In the genomic region with DNA sequence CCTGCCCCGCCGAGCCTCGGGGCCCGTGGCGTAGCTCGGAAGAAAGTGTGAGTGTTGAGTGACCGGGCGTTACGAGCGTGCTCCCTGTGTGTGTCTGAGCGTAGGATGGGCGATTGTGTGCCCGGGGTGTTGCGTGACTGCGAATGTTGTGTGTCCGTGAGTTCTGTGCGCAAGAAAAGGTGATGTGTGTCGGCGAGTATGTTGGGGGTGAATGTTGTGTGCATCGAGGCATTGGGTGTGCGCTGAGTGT, we compare ENCODE assay signal across 1 cellular context.
TF ChIP-seq lines count a peak whose summit lies in the region.

No MANE protein-coding gene starts in this region.

TF ChIP-seq in K562, 482 proteins besides CTCF, POLR2A, EP300 and RAD21 (continues in another document):
- peak; percentile 78; the same call in 1 of the 2 replicates for TF ChIP-seq MBD1 (CRISPR knock-in tag; IDR thresholded peaks at IDR 0.05)
- TF ChIP-seq PHF8 (IDR thresholded peaks at IDR 0.05; ENCODE audit: borderline replicate concordance, low read length): 0 out of 2 replicates have a peak, but pooled peaks have one; percentile 4
- TF ChIP-seq BHLHE40 (IDR thresholded peaks at IDR 0.05; ENCODE audit: low read length): no peak
- peak; percentile 32 to 59; a peak in 2 of 4 replicates for TF ChIP-seq TRIM24 (IDR thresholded peaks at IDR 0.05)
- 0 out of 4 replicates have a peak, but pooled peaks of 1 of the 2 experiments have one; percentile 18 for TF ChIP-seq UBTF (IDR thresholded peaks at IDR 0.05; ENCODE audit: borderline replicate concordance in 1 of 2, low read depth in 2 of 2, low read length in 2 of 2)
- TF ChIP-seq NFATC3 (IDR thresholded peaks at IDR 0.05): peak; percentile 77; the same call in 1 of the 2 replicates
- TF ChIP-seq, protein P1, sequence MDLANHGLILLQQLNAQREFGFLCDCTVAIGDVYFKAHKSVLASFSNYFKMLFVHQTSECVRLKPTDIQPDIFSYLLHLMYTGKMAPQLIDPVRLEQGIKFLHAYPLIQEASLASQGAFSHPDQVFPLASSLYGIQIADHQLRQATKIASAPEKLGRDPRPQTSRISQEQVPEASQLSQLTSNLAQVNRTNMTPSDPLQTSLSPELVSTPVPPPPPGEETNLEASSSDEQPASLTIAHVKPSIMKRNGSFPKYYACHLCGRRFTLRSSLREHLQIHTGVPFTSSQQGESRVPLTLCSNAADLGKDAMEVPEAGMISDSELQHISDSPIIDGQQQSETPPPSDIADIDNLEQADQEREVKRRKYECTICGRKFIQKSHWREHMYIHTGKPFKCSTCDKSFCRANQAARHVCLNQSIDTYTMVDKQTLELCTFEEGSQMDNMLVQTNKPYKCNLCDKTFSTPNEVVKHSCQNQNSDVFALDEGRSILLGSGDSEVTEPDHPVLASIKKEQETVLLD (IDR thresholded peaks at IDR 0.05): 0 out of 2 replicates have a peak, but pooled peaks have one; percentile 68
- 0 out of 2 replicates have a peak, but pooled peaks have one; percentile 44 for TF ChIP-seq TSC22D4 (tag; IDR thresholded peaks at IDR 0.05)
- no peak for TF ChIP-seq E2F4 (CRISPR knock-in tag; IDR thresholded peaks at IDR 0.05; ENCODE audit: low read depth)
- no peak for TF ChIP-seq ZNF75A (CRISPR knock-in tag; IDR thresholded peaks at IDR 0.05)
- TF ChIP-seq, protein P2, sequence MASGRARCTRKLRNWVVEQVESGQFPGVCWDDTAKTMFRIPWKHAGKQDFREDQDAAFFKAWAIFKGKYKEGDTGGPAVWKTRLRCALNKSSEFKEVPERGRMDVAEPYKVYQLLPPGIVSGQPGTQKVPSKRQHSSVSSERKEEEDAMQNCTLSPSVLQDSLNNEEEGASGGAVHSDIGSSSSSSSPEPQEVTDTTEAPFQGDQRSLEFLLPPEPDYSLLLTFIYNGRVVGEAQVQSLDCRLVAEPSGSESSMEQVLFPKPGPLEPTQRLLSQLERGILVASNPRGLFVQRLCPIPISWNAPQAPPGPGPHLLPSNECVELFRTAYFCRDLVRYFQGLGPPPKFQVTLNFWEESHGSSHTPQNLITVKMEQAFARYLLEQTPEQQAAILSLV (tag; IDR thresholded peaks at IDR 0.05): no peak
- TF ChIP-seq, protein P3, sequence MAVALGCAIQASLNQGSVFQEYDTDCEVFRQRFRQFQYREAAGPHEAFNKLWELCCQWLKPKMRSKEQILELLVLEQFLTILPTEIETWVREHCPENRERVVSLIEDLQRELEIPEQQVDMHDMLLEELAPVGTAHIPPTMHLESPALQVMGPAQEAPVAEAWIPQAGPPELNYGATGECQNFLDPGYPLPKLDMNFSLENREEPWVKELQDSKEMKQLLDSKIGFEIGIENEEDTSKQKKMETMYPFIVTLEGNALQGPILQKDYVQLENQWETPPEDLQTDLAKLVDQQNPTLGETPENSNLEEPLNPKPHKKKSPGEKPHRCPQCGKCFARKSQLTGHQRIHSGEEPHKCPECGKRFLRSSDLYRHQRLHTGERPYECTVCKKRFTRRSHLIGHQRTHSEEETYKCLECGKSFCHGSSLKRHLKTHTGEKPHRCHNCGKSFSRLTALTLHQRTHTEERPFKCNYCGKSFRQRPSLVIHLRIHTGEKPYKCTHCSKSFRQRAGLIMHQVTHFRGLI (CRISPR knock-in tag; IDR thresholded peaks at IDR 0.05): no peak
- TF ChIP-seq, protein P4, sequence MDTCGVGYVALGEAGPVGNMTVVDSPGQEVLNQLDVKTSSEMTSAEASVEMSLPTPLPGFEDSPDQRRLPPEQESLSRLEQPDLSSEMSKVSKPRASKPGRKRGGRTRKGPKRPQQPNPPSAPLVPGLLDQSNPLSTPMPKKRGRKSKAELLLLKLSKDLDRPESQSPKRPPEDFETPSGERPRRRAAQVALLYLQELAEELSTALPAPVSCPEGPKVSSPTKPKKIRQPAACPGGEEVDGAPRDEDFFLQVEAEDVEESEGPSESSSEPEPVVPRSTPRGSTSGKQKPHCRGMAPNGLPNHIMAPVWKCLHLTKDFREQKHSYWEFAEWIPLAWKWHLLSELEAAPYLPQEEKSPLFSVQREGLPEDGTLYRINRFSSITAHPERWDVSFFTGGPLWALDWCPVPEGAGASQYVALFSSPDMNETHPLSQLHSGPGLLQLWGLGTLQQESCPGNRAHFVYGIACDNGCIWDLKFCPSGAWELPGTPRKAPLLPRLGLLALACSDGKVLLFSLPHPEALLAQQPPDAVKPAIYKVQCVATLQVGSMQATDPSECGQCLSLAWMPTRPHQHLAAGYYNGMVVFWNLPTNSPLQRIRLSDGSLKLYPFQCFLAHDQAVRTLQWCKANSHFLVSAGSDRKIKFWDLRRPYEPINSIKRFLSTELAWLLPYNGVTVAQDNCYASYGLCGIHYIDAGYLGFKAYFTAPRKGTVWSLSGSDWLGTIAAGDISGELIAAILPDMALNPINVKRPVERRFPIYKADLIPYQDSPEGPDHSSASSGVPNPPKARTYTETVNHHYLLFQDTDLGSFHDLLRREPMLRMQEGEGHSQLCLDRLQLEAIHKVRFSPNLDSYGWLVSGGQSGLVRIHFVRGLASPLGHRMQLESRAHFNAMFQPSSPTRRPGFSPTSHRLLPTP (IDR thresholded peaks at IDR 0.05; ENCODE audit: borderline replicate concordance, extremely low read depth, insufficient read length): no peak
- 0 out of 4 replicates have a peak, but pooled peaks of 1 of the 2 experiments have one; percentile 71 for TF ChIP-seq CSDE1 (IDR thresholded peaks at IDR 0.05)
- TF ChIP-seq HDAC1 (IDR thresholded peaks at IDR 0.05): peak in 1 of 2 experiments; percentile 65; a peak in 2 of 4 replicates
- 0 out of 2 replicates have a peak, but pooled peaks have one; percentile 32 for TF ChIP-seq ZEB2 (IDR thresholded peaks at IDR 0.05)
- peak; percentile 4 to 5; a peak in 1 of 4 replicates for TF ChIP-seq NRF1 (conservative IDR thresholded peaks at IDR 0.05 in 1 of 2, IDR thresholded peaks at IDR 0.05 in 1 of 2)
- 0 out of 2 replicates have a peak, but pooled peaks have one; percentile 34 for TF ChIP-seq SMARCE1 (IDR thresholded peaks at IDR 0.05)
- TF ChIP-seq, protein P5, sequence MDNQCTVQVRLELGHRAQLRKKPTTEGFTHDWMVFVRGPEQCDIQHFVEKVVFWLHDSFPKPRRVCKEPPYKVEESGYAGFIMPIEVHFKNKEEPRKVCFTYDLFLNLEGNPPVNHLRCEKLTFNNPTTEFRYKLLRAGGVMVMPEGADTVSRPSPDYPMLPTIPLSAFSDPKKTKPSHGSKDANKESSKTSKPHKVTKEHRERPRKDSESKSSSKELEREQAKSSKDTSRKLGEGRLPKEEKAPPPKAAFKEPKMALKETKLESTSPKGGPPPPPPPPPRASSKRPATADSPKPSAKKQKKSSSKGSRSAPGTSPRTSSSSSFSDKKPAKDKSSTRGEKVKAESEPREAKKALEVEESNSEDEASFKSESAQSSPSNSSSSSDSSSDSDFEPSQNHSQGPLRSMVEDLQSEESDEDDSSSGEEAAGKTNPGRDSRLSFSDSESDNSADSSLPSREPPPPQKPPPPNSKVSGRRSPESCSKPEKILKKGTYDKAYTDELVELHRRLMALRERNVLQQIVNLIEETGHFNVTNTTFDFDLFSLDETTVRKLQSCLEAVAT (IDR thresholded peaks at IDR 0.05): peak; percentile 73 to 83; a peak in 2 of 4 replicates
- TF ChIP-seq, protein P6, sequence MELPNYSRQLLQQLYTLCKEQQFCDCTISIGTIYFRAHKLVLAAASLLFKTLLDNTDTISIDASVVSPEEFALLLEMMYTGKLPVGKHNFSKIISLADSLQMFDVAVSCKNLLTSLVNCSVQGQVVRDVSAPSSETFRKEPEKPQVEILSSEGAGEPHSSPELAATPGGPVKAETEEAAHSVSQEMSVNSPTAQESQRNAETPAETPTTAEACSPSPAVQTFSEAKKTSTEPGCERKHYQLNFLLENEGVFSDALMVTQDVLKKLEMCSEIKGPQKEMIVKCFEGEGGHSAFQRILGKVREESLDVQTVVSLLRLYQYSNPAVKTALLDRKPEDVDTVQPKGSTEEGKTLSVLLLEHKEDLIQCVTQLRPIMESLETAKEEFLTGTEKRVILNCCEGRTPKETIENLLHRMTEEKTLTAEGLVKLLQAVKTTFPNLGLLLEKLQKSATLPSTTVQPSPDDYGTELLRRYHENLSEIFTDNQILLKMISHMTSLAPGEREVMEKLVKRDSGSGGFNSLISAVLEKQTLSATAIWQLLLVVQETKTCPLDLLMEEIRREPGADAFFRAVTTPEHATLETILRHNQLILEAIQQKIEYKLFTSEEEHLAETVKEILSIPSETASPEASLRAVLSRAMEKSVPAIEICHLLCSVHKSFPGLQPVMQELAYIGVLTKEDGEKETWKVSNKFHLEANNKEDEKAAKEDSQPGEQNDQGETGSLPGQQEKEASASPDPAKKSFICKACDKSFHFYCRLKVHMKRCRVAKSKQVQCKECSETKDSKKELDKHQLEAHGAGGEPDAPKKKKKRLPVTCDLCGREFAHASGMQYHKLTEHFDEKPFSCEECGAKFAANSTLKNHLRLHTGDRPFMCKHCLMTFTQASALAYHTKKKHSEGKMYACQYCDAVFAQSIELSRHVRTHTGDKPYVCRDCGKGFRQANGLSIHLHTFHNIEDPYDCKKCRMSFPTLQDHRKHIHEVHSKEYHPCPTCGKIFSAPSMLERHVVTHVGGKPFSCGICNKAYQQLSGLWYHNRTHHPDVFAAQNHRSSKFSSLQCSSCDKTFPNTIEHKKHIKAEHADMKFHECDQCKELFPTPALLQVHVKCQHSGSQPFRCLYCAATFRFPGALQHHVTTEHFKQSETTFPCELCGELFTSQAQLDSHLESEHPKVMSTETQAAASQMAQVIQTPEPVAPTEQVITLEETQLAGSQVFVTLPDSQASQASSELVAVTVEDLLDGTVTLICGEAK (IDR thresholded peaks at IDR 0.05): peak; percentile 70
- TF ChIP-seq, protein P6 (CRISPR knock-in tag; IDR thresholded peaks at IDR 0.05): no peak; the same call in 1 of the 2 replicates
- TF ChIP-seq ATF7 (IDR thresholded peaks at IDR 0.05): no peak
- 0 out of 4 replicates have a peak, but pooled peaks of 1 of the 2 experiments have one; percentile 3 for TF ChIP-seq TBL1XR1 (IDR thresholded peaks at IDR 0.05; ENCODE audit: low read length in 2 of 2)
- TF ChIP-seq FOXK1 (CRISPR knock-in tag; IDR thresholded peaks at IDR 0.05; ENCODE audit: borderline replicate concordance): no peak
- peak; percentile 91 for TF ChIP-seq KDM2B (CRISPR knock-in tag; IDR thresholded peaks at IDR 0.05)
- peak; percentile 77; the same call in 1 of the 2 replicates for TF ChIP-seq HDAC6 (IDR thresholded peaks at IDR 0.05; ENCODE audit: low read depth, low read length)
- TF ChIP-seq BCOR (IDR thresholded peaks at IDR 0.05): peak; percentile 75; the same call in 1 of the 2 replicates
- TF ChIP-seq GABPB1 (CRISPR knock-in tag; IDR thresholded peaks at IDR 0.05): 0 out of 2 replicates have a peak, but pooled peaks have one; percentile 14
